19 cellular contexts compared by ENCODE assay signal in the genomic region with DNA sequence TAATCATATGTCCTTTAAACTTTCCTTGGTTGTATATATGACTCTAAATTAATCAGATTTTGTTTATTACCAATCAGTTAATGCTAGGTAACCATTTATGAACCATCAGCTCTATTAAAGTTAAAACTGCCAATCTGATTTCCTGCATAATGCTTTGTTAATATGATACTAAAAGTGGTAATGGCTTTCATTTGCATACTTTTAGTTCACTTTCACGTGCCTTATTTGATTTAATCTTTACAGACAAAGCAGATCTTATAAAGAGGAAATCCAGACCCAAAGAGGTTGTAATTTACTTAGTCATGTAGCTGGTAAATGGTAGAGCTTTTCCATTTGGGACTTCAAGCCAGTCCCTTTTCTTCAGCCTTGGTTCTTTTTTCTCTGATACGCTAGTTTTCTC.
"Had no signal": no experiment of that assay in that cellular context is flagged by ENCODE, and none has a peak within 500 bp of the region (broad histone marks: within the 10 kb centered on the region; RNA-seq: fewer than 3 reads in every experiment).

No MANE protein-coding gene starts in this region.

- H3K9me3 ChIP-seq: prostate gland, testis had no signal

- H3K27me3 ChIP-seq: dorsolateral prefrontal cortex, foreskin keratinocyte, testis had no signal

- H3K4me3 ChIP-seq: dorsolateral prefrontal cortex, prostate gland, testis had no signal

- ATAC-seq: activated CD8-positive, alpha-beta T cell treated with anti-CD3 and anti-CD28 coated beads for 36 hours; activated T-cell treated with anti-CD3 and anti-CD28 coated beads, Interleukin-2, amount 50 U/mL, for 72 hours; foreskin keratinocyte; natural killer cell treated with Interleukin-12 subunit alpha and Interleukin-12 subunit beta and Interleukin-15 and Interleukin-18, amount 100 ng/mL, for 72 hours; stimulated activated naive CD8-positive, alpha-beta T cell treated with anti-CD3 and anti-CD28 coated beads, Interleukin-15, Interleukin-2, amounts not matched to agents 100 U/mL and 50 U/mL, for 24 hours; T-cell had no signal

- DNase-seq: activated CD4-positive, alpha-beta T cell treated with anti-CD3 and anti-CD28 coated beads for 4 hours; activated CD8-positive, alpha-beta memory T cell treated with anti-CD3 and anti-CD28 coated beads, Interleukin-2, amount 50 U/mL, for 4 hours; activated CD8-positive, alpha-beta T cell treated with anti-CD3 and anti-CD28 coated beads for 36 hours; activated gamma-delta T cell treated with Interleukin-2 at 50 U/mL for 16 hours; activated naive CD8-positive, alpha-beta T cell treated with anti-CD3 and anti-CD28 coated beads, Interleukin-2, amount 10 ng/mL, durations not matched to agents 7 days and 5 days; activated T-cell treated with anti-CD3 and anti-CD28 coated beads, Interleukin-2, amount 50 U/mL, for 72 hours; aorta; dorsolateral prefrontal cortex; kidney glomerular epithelial cell; nucleus accumbens; stimulated activated CD4-positive, alpha-beta T cell treated with anti-CD3 and anti-CD28 coated beads, Interleukin-4, amount 100 ng/mL, for 1 hour; stimulated activated CD8-positive, alpha-beta memory T cell treated with anti-CD3 and anti-CD28 coated beads, Interleukin-4, amount 100 ng/mL, for 48 hours; stimulated activated naive CD8-positive, alpha-beta T cell treated with anti-CD3 and anti-CD28 coated beads, Interleukin-15, Interleukin-2, amounts not matched to agents 100 U/mL and 50 U/mL, for 24 hours; T-cell; testis had no signal

- H3K36me3 ChIP-seq: prostate gland had no signal

- H3K4me1 ChIP-seq: prostate gland, testis had no signal

- H3K27ac ChIP-seq: foreskin keratinocyte, prostate gland, testis, VCaP had no signal
